ENCODE assay signal across 8 cellular contexts in genomic region chr11:95067042-95067827, GRCh38. TPM values are rescaled to one million over a fixed set of nuclear protein-coding genes. Genes with fewer than 3 reads are reported as not detected.
DNase-seq lines count a peak whose midpoint lies in the region; ATAC-seq and TF ChIP-seq lines count a peak whose summit lies in the region.

No MANE protein-coding gene starts in this region.

- peaks cover under 1% of the 10 kb centered on the region; the same call in 1 of the 2 replicates for H3K27me3 ChIP-seq in Panc1 (ENCODE audit: control insufficient read depth, insufficient read depth, low read length)

- CTCF ChIA-PET in Panc1 (lab: Charles Lee) = interaction anchor here (0.6 to 0.9 kb wide), 7 partner anchors 9 to 1360 kb away, joined by 3 to 6 read pairs (median 4); partner anchors contain the start of genes CCDC82, CWC15, JRKL and KDM4D

- peaks cover 13% of the 10 kb centered on the region for H3K4me1 Mint-ChIP-seq in activated T-helper 17 cell treated with anti-CD3 and anti-CD28 coated beads, Interleukin-2, amount 50 U/mL, for 72 hours
- peaks cover 27% of the 10 kb centered on the region for H3K4me1 Mint-ChIP-seq in nephron
- H3K4me1 Mint-ChIP-seq in stimulated activated naive CD8-positive, alpha-beta T cell treated with anti-CD3 and anti-CD28 coated beads, Interleukin-15, amount 100 ng/mL, for 72 hours = peaks cover 23% of the 10 kb centered on the region

- H3K4me3 Mint-ChIP-seq in activated T-helper 17 cell treated with anti-CD3 and anti-CD28 coated beads, Interleukin-2, amount 50 U/mL, for 72 hours = peak overlapping the region; percentile 99
- H3K4me3 Mint-ChIP-seq in nephron = peak overlapping the region; percentile 95 to 99 (median 99)
- H3K4me3 Mint-ChIP-seq in stimulated activated naive CD8-positive, alpha-beta T cell treated with anti-CD3 and anti-CD28 coated beads, Interleukin-15, amount 100 ng/mL, for 72 hours = peak overlapping the region; percentile 95 to 99

- ATAC-seq in GM21390 (IDR thresholded peaks at IDR 0.05; ENCODE audit: unreplicated experiment) (peak; percentile 60), Panc1 (peak; percentile 88)
- peak; percentile 74 for ATAC-seq in activated T-helper 17 cell treated with anti-CD3 and anti-CD28 coated beads, Interleukin-2, amount 50 U/mL, for 72 hours (replicated peaks)
- peak; percentile 78 for ATAC-seq in stimulated activated naive CD8-positive, alpha-beta T cell treated with anti-CD3 and anti-CD28 coated beads, Interleukin-15, amount 100 ng/mL, for 72 hours

- H3K4me3 ChIP-seq in Panc1 (ENCODE audit: low read depth in 2 of 2, low read length in 2 of 2) = peak overlapping the region; percentile 83 to 90

- TF ChIP-seq CTCF in Panc1 (IDR thresholded peaks at IDR 0.05) = peak; percentile 64
- TF ChIP-seq CTCF in nephron (IDR thresholded peaks at IDR 0.05; ENCODE audit: unreplicated experiment in 3 of 3) = peak; percentile 59 to 64 (median 59)

- peaks cover 2% of the 10 kb centered on the region; the same call in 1 of the 2 replicates for H3K36me3 ChIP-seq in Panc1 (ENCODE audit: control insufficient read depth, insufficient read depth, low read length)

- H3K9me3 ChIP-seq in Panc1 (ENCODE audit: control insufficient read depth, insufficient read depth, low read depth, low read length) = no peaks in the 10 kb centered on the region

- H3K27ac ChIP-seq in Panc1 (ENCODE audit: low read length) = peak overlapping the region; percentile 94

- BruUV-seq in Panc1 (replicated peaks; lab: Mats Ljungman, UMichigan) = no TSS peak

- no peaks in the 10 kb centered on the region for H3K9me3 Mint-ChIP-seq in activated T-helper 17 cell treated with anti-CD3 and anti-CD28 coated beads, Interleukin-2, amount 50 U/mL, for 72 hours
- no peaks in the 10 kb centered on the region for H3K9me3 Mint-ChIP-seq in nephron
- no peaks in the 10 kb centered on the region for H3K9me3 Mint-ChIP-seq in stimulated activated naive CD8-positive, alpha-beta T cell treated with anti-CD3 and anti-CD28 coated beads, Interleukin-15, amount 100 ng/mL, for 72 hours

- H3K36me3 Mint-ChIP-seq in activated T-helper 17 cell treated with anti-CD3 and anti-CD28 coated beads, Interleukin-2, amount 50 U/mL, for 72 hours (ENCODE audit: low read depth) = peaks cover 31% of the 10 kb centered on the region
- H3K36me3 Mint-ChIP-seq in nephron (ENCODE audit: low read depth) = peaks cover 11% of the 10 kb centered on the region

- H3K27ac Mint-ChIP-seq in activated T-helper 17 cell treated with anti-CD3 and anti-CD28 coated beads, Interleukin-2, amount 50 U/mL, for 72 hours = peak overlapping the region; percentile 97
- peak overlapping the region; percentile 99 to 100 (median 100) for H3K27ac Mint-ChIP-seq in nephron
- H3K27ac Mint-ChIP-seq in stimulated activated naive CD8-positive, alpha-beta T cell treated with anti-CD3 and anti-CD28 coated beads, Interleukin-15, amount 100 ng/mL, for 72 hours = peak overlapping the region; percentile 98 to 99

- POLR2A ChIA-PET in Panc1 (lab: Charles Lee) = interaction anchor here (0.5 to 0.7 kb wide), 7 partner anchors 23 to 1273 kb away, joined by 3 to 15 read pairs (median 3); partner anchors contain the start of genes ENDOD1 and FAM76B

- peaks cover 8% of the 10 kb centered on the region; the same call in 1 of the 2 replicates for H3K4me1 ChIP-seq in Panc1 (ENCODE audit: control insufficient read depth, insufficient read depth, low read length)

- H3K27me3 Mint-ChIP-seq in activated T-helper 17 cell treated with anti-CD3 and anti-CD28 coated beads, Interleukin-2, amount 50 U/mL, for 72 hours = no peaks in the 10 kb centered on the region
- H3K27me3 Mint-ChIP-seq in nephron (ENCODE audit: low read depth) = no peaks in the 10 kb centered on the region
- peaks cover 9% of the 10 kb centered on the region for H3K27me3 Mint-ChIP-seq in stimulated activated naive CD8-positive, alpha-beta T cell treated with anti-CD3 and anti-CD28 coated beads, Interleukin-15, amount 100 ng/mL, for 72 hours

- intact Hi-C loops in Panc1 (cut with micrococcal nuclease; ENCODE audit: unreplicated experiment) = loop anchor here (5.0 to 10.0 kb wide), 3 partner anchors 95 to 698 kb away; partner anchors contain the start of genes CWC15, KDM4D and SESN3

- in situ Hi-C loops in Panc1 (cut with HindIII; ENCODE audit: low pct_unique_long_range_greater_than_20kb, low sequenced_read_pairs) = no loop called here

- DNase-seq in DMS53 (lab: John Stamatoyannopoulos, UW) (peak; percentile 94), HUDEP-2 (lab: John Stamatoyannopoulos, UW; ENCODE audit: unreplicated experiment in 76 of 76) (peak in 70 of 76 experiments; percentile 8 to 78 (median 56)), Panc1 (ENCODE audit: low read depth, low spot score) (peak; percentile 36), fibroblast of peridontal ligament (ENCODE audit: extremely low read depth) (peak; percentile 75)
- peak; percentile 76 to 81 for DNase-seq in stimulated activated naive CD8-positive, alpha-beta T cell treated with anti-CD3 and anti-CD28 coated beads, Interleukin-15, amount 100 ng/mL, for 72 hours

RNA-seq across cellular contexts. Expression of gene SRSF8, which starts 0.5 kb away (rescaled TPM):
- total RNA-seq in Panc1 (2021; ENCODE audit: unreplicated experiment) = 40.6 TPM
- polyA plus RNA-seq in Panc1 (2012; ENCODE audit: insufficient read length) = 29.1 TPM
- 10 to 100 TPM; 25.5 to 32.1 TPM for total RNA-seq in activated T-helper 17 cell treated with anti-CD3 and anti-CD28 coated beads, Interleukin-2, amount 50 U/mL, for 72 hours

RNA-seq across cellular contexts. Expression of gene KDM4F, which starts 18.0 kb away (rescaled TPM):
- total RNA-seq in Panc1 (2021; ENCODE audit: unreplicated experiment) = not detected
- polyA plus RNA-seq in Panc1 (2012; ENCODE audit: insufficient read length) = not detected
- total RNA-seq in activated T-helper 17 cell treated with anti-CD3 and anti-CD28 coated beads, Interleukin-2, amount 50 U/mL, for 72 hours = not detected

RNA-seq across cellular contexts. Expression of gene ENDOD1, which starts 22.4 kb away (rescaled TPM):
- 28.2 TPM for total RNA-seq in Panc1 (2021; ENCODE audit: unreplicated experiment)
- 14.2 TPM for polyA plus RNA-seq in Panc1 (2012; ENCODE audit: insufficient read length)
- total RNA-seq in activated T-helper 17 cell treated with anti-CD3 and anti-CD28 coated beads, Interleukin-2, amount 50 U/mL, for 72 hours = 1 to 10 TPM; 6.7 to 8.0 TPM

RNA-seq across cellular contexts. Expression of gene KDM4E, which starts 42.2 kb away (rescaled TPM):
- not detected for total RNA-seq in Panc1 (2021; ENCODE audit: unreplicated experiment)
- polyA plus RNA-seq in Panc1 (2012; ENCODE audit: insufficient read length) = not detected
- total RNA-seq in activated T-helper 17 cell treated with anti-CD3 and anti-CD28 coated beads, Interleukin-2, amount 50 U/mL, for 72 hours = not detected

Comparison
In these comparisons a context has a peak if more than half of its experiments do, and no peak if none do; other contexts are left out.
1. Peak in every context shown above with its lines: DNase-seq, ATAC-seq, H3K4me3 ChIP-seq and H3K27ac ChIP-seq.
2. DNase-seq: peak in every context shown above with its lines; median percentile 94 in DMS53; 78 in stimulated activated naive CD8-positive, alpha-beta T cell treated with anti-CD3 and anti-CD28 coated beads, Interleukin-15, amount 100 ng/mL, for 72 hours; 75 in fibroblast of peridontal ligament; 56 in HUDEP-2; 36 in Panc1.